Comparison of ENCODE assay signal across 19 cellular contexts in the genomic region with DNA sequence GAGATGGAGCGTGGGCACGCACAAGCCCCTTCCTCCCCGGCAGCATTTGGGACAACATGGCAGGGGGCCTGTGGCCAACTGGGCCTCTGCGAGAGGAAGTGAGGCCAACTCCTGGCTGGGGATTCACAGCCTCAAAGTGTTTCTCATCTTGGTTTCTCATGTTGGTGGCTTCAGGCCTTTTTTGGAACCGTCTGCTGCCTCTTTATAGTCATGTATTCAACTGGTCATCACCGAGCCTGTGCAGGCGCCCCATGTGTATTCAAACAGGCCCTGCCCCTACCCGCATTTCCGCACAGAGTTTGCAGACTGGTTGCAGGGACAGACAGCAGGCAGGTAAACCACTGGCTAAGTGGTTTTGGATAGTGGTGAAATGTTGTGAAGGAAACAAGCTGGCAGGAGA. TPM values are rescaled to one million over a fixed set of nuclear protein-coding genes. Genes with fewer than 3 reads are reported as not detected.
DNase-seq lines count a peak whose midpoint lies in the region; ATAC-seq and TF ChIP-seq lines count a peak whose summit lies in the region.
"Had no signal": no experiment of that assay in that cellular context is flagged by ENCODE, and none has a peak within 500 bp of the region (broad histone marks: within the 10 kb centered on the region; RNA-seq: fewer than 3 reads in every experiment).

No MANE protein-coding gene starts in this region.

- no peaks in the 10 kb centered on the region for H3K4me1 Mint-ChIP-seq in activated T-cell treated with anti-CD3 and anti-CD28 coated beads, Interleukin-2, amount 50 U/mL, for 72 hours (ENCODE audit: low read depth)
- H3K4me1 Mint-ChIP-seq in natural killer cell = peaks cover 10 to 22% of the 10 kb centered on the region in 2 donors

- no peaks in the 10 kb centered on the region for H3K9me3 Mint-ChIP-seq in activated T-cell treated with anti-CD3 and anti-CD28 coated beads, Interleukin-2, amount 50 U/mL, for 72 hours
- H3K9me3 Mint-ChIP-seq in natural killer cell = no peaks in the 10 kb centered on the region
- H3K9me3 Mint-ChIP-seq: CD4-positive, alpha-beta T cell; HFFc6 had no signal

- intact Hi-C loops in natural killer cell (cut with micrococcal nuclease) = loop anchor here (1.0 kb wide), 1 partner anchor 32 kb away; no protein-coding TSS in a partner anchor

- DNase-seq in activated T-cell treated with anti-CD3 and anti-CD28 coated beads, Interleukin-2, amount 50 U/mL, for 72 hours = no peak
- no peak for DNase-seq in activated T-cell treated with anti-CD3 and anti-CD28 coated beads, Interleukin-2, amount 50 U/mL, for 48 hours
- no peak for DNase-seq in RWPE1 (ENCODE audit: low spot score)
- no peak for DNase-seq in natural killer cell
- DNase-seq in GF-D8 (lab: John Stamatoyannopoulos, UW) = no peak
- DNase-seq in DMS114 treated with DMSO at 0.1 percent for 48 hours (lab: John Stamatoyannopoulos, UW; ENCODE audit: unreplicated experiment) = no peak
- DNase-seq in NCI-H226 = no peak
- DNase-seq: Caco-2; CD4-positive, alpha-beta T cell; DMS153; HFFc6; NCI-H1436; NCI-H1930; NCI-H526; PC-3; RPMI8226; SIG-M5 had no signal

- no peak for TF ChIP-seq CTCF in RWPE1 (conservative IDR thresholded peaks at IDR 0.05; ENCODE audit: low read depth)
- no peak for TF ChIP-seq CTCF in natural killer cell (IDR thresholded peaks at IDR 0.05)

- ATAC-seq in activated T-cell treated with anti-CD3 and anti-CD28 coated beads, Interleukin-2, amount 50 U/mL, for 72 hours (replicated peaks in 1 of 2) = no peak
- peak; percentile 64 to 90 (median 88) for ATAC-seq in natural killer cell
- ATAC-seq: PC-3 had no signal

- CTCF ChIA-PET in RWPE1 (lab: Yijun Ruan, JAX) = no interaction called here

- no peak overlapping the region for H3K4me3 Mint-ChIP-seq in activated T-cell treated with anti-CD3 and anti-CD28 coated beads, Interleukin-2, amount 50 U/mL, for 72 hours
- H3K4me3 Mint-ChIP-seq in natural killer cell = peak overlapping the region; percentile 78
- H3K4me3 Mint-ChIP-seq: CD4-positive, alpha-beta T cell; HFFc6 had no signal

- POLR2A ChIA-PET in RWPE1 (lab: Yijun Ruan, JAX; ENCODE audit: low non-redundant PET) = no interaction called here

- no peaks in the 10 kb centered on the region for H3K27me3 Mint-ChIP-seq in activated T-cell treated with anti-CD3 and anti-CD28 coated beads, Interleukin-2, amount 50 U/mL, for 72 hours (ENCODE audit: low read depth)
- H3K27me3 Mint-ChIP-seq in natural killer cell (ENCODE audit: low read depth in 2 of 2) = no peaks in the 10 kb centered on the region
- H3K27me3 Mint-ChIP-seq: CD4-positive, alpha-beta T cell had no signal

- H3K27ac Mint-ChIP-seq in activated T-cell treated with anti-CD3 and anti-CD28 coated beads, Interleukin-2, amount 50 U/mL, for 72 hours = peak overlapping the region; percentile 31
- H3K27ac Mint-ChIP-seq in natural killer cell = peak overlapping the region; percentile 93 to 94
- H3K27ac Mint-ChIP-seq: CD4-positive, alpha-beta T cell; HFFc6 had no signal

- H3K36me3 Mint-ChIP-seq in activated T-cell treated with anti-CD3 and anti-CD28 coated beads, Interleukin-2, amount 50 U/mL, for 72 hours (ENCODE audit: insufficient read depth in 2 of 2) = no peaks in the 10 kb centered on the region
- no peaks in the 10 kb centered on the region for H3K36me3 Mint-ChIP-seq in natural killer cell

- peak overlapping the region; percentile 33 for H3K27ac ChIP-seq in RWPE1

RNA-seq across cellular contexts. Expression of gene RELB, which starts 17.3 kb away (rescaled TPM):
- 100 to 1,000 TPM; 142 to 145 TPM for total RNA-seq in activated T-cell treated with anti-CD3 and anti-CD28 coated beads, Interleukin-2, amount 50 U/mL, for 72 hours
- 100 to 1,000 TPM in 2 of 3 donors, 10 to 100 TPM in 1; 92.4 to 119 (median 105) TPM for total RNA-seq in natural killer cell

RNA-seq across cellular contexts. Expression of gene CLPTM1, which starts 28.8 kb away (rescaled TPM):
- total RNA-seq in activated T-cell treated with anti-CD3 and anti-CD28 coated beads, Interleukin-2, amount 50 U/mL, for 72 hours = 10 to 100 TPM; 44.7 to 50.0 TPM
- 100 to 1,000 TPM in 2 of 3 donors, 10 to 100 TPM in 1; 97.1 to 125 (median 120) TPM for total RNA-seq in natural killer cell

RNA-seq across cellular contexts. Expression of gene APOC2, which starts 38.2 kb away (rescaled TPM):
- total RNA-seq in activated T-cell treated with anti-CD3 and anti-CD28 coated beads, Interleukin-2, amount 50 U/mL, for 72 hours = not detected
- total RNA-seq in natural killer cell = not detected
- total RNA-seq: Caco-2; CD4-positive, alpha-beta T cell; HFFc6; HT-29; M059J; PC-3 had no signal

RNA-seq across cellular contexts. Expression of gene APOC4, which starts 42.0 kb away (rescaled TPM):
- total RNA-seq in activated T-cell treated with anti-CD3 and anti-CD28 coated beads, Interleukin-2, amount 50 U/mL, for 72 hours = not detected
- total RNA-seq in natural killer cell = not detected
- total RNA-seq: Caco-2; CD4-positive, alpha-beta T cell; HFFc6; HT-29; M059J; PC-3 had no signal

RNA-seq across cellular contexts. Expression of gene CLASRP, which starts 54.8 kb away (rescaled TPM):
- total RNA-seq in activated T-cell treated with anti-CD3 and anti-CD28 coated beads, Interleukin-2, amount 50 U/mL, for 72 hours = 100 to 1,000 TPM; 110 to 138 TPM
- total RNA-seq in natural killer cell = 100 to 1,000 TPM; 142 to 160 (median 146) TPM

Comparison
In these comparisons a context has a peak if more than half of its experiments do, and no peak if none do; other contexts are left out.
1. ATAC-seq: peak in natural killer cell (3 of 3); none in activated T-cell treated with anti-CD3 and anti-CD28 coated beads, Interleukin-2, amount 50 U/mL, for 72 hours (0 of 2).